In the genomic region with DNA sequence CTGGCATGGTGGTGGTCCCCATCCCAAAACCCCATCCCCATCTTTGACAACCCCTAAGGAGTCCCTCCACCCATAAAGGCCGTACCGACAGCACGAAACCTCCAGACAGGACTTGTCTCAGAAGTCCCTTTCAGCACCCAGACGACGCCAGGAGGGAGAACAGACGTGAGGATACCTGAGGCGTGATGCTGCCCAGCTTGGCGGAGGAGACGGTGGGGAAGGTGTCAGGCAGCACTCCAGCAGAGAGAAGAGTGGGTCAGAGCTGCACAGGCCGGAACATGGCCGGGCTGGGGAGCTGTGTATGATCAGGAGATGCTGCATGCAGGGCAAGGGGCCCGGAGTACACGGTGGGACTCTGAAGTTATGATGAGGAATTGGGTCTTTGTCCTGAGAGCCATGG, we compare ENCODE assay signal across 29 cellular contexts.
"Had no signal": no experiment of that assay in that cellular context is flagged by ENCODE, and none has a peak within 500 bp of the region (broad histone marks: within the 10 kb centered on the region; RNA-seq: fewer than 3 reads in every experiment).

No MANE protein-coding gene starts in this region.

- DNase-seq: activated CD4-positive, alpha-beta memory T cell treated with anti-CD3 and anti-CD28 coated beads for 36 hours; activated CD4-positive, alpha-beta T cell treated with anti-CD3 and anti-CD28 coated beads for 4 hours; activated CD4-positive, alpha-beta T cell treated with anti-CD3 and anti-CD28 coated beads, Interleukin-2, amount 50 U/mL, for 1 hour; activated CD4-positive, CD25-positive, alpha-beta regulatory T cell treated with anti-CD3 and anti-CD28 coated beads, Interleukin-2, amount 50 U/mL, for 72 hours; activated CD8-positive, alpha-beta memory T cell treated with anti-CD3 and anti-CD28 coated beads, Interleukin-2, amount 50 U/mL, for 4 hours; activated naive CD4-positive, alpha-beta T cell; activated naive CD4-positive, alpha-beta T cell treated with anti-CD3 and anti-CD28 coated beads, Interleukin-2, amount 50 U/mL, for 16 hours; activated naive CD8-positive, alpha-beta T cell treated with anti-CD3 and anti-CD28 coated beads for 36 hours; activated T-cell treated with anti-CD3 and anti-CD28 coated beads for 4 hours; activated T-cell treated with anti-CD3 and anti-CD28 coated beads, Interleukin-2, amount 50 U/mL, for 4 hours; amniotic stem cell; MM.1S; MV-4-11; NCI-H1092; NCI-H1436 treated with DMSO at 0.1 percent for 48 hours; NCI-H1694 treated with DMSO at 0.1 percent for 48 hours; NCI-H2029; NCI-H345; NCI-H524 treated with DMSO at 0.1 percent for 48 hours; NK-92 treated with Interleukin-12 subunit alpha and Interleukin-12 subunit beta, amount 100 ng/mL, for 24 hours; PC-3; Right ventricle myocardium superior; SJCRH30; T1000 had no signal

- H3K9ac ChIP-seq: KMS-11 had no signal

- H3K4me3 Mint-ChIP-seq: activated CD4-positive, alpha-beta memory T cell treated with anti-CD3 and anti-CD28 coated beads for 36 hours; activated naive CD8-positive, alpha-beta T cell treated with anti-CD3 and anti-CD28 coated beads for 36 hours; activated T-cell treated with anti-CD3 and anti-CD28 coated beads, Interleukin-2, amount 50 U/mL, for 4 hours; activated T-helper 1 cell treated with anti-CD3 and anti-CD28 coated beads, Interleukin-12 subunit alpha, Interleukin-12 subunit beta, Interleukin-2, Interleukin-4 antibody, amounts not matched to agents 30 ng/mL and 10 ng/mL and 1 ng/mL, durations not matched to agents 14 hours and 24 hours and 36 hours had no signal

- H3K36me3 ChIP-seq: ascending aorta, cardiac muscle cell, SJCRH30 had no signal

- ATAC-seq: activated T-cell treated with anti-CD3 and anti-CD28 coated beads, Interleukin-2, amount 50 U/mL, for 4 hours; PC-3 had no signal

- H3K4me1 Mint-ChIP-seq: activated naive CD8-positive, alpha-beta T cell treated with anti-CD3 and anti-CD28 coated beads for 36 hours had no signal

- H3K36me3 Mint-ChIP-seq: activated CD4-positive, alpha-beta memory T cell treated with anti-CD3 and anti-CD28 coated beads for 36 hours; activated naive CD8-positive, alpha-beta T cell treated with anti-CD3 and anti-CD28 coated beads for 36 hours had no signal

- H3K27me3 ChIP-seq: ascending aorta, cardiac muscle cell, SJCRH30 had no signal

- H3K27ac Mint-ChIP-seq: activated CD4-positive, alpha-beta memory T cell treated with anti-CD3 and anti-CD28 coated beads for 36 hours; activated naive CD8-positive, alpha-beta T cell treated with anti-CD3 and anti-CD28 coated beads for 36 hours; activated T-helper 1 cell treated with anti-CD3 and anti-CD28 coated beads, Interleukin-12 subunit alpha, Interleukin-12 subunit beta, Interleukin-2, Interleukin-4 antibody, amounts not matched to agents 30 ng/mL and 10 ng/mL and 1 ng/mL, durations not matched to agents 14 hours and 24 hours and 36 hours had no signal

- H3K9me3 Mint-ChIP-seq: activated CD4-positive, alpha-beta memory T cell treated with anti-CD3 and anti-CD28 coated beads for 36 hours; activated naive CD8-positive, alpha-beta T cell treated with anti-CD3 and anti-CD28 coated beads for 36 hours; activated T-cell treated with anti-CD3 and anti-CD28 coated beads, Interleukin-2, amount 50 U/mL, for 4 hours; activated T-helper 1 cell treated with anti-CD3 and anti-CD28 coated beads, Interleukin-12 subunit alpha, Interleukin-12 subunit beta, Interleukin-2, Interleukin-4 antibody, amounts not matched to agents 30 ng/mL and 10 ng/mL and 1 ng/mL, durations not matched to agents 14 hours and 24 hours and 36 hours had no signal

- H3K4me3 ChIP-seq: ascending aorta, cardiac muscle cell, SJCRH30, SK-N-MC had no signal

- H3K9me3 ChIP-seq: ascending aorta, SJCRH30 had no signal

- H3K27ac ChIP-seq: ascending aorta, cardiac muscle cell, KMS-11, SJCRH30, SK-N-MC had no signal

- H3K4me2 ChIP-seq: KMS-11 had no signal

- H3K4me1 ChIP-seq: ascending aorta, SJCRH30 had no signal
